ENCODE assay signal across 11 cellular contexts in genomic region chr16:86578499-86579267, GRCh38. TPM values are rescaled to one million over a fixed set of nuclear protein-coding genes. Genes with fewer than 3 reads are reported as not detected.
DNase-seq lines count a peak whose midpoint lies in the region; ATAC-seq and TF ChIP-seq lines count a peak whose summit lies in the region.
"Had no signal": no experiment of that assay in that cellular context is flagged by ENCODE, and none has a peak within 500 bp of the region (broad histone marks: within the 10 kb centered on the region; RNA-seq: fewer than 3 reads in every experiment).

TSS of gene FOXL1 (plus strand) at chr16:86578549. CDS start at chr16:86578724, 175 bp downstream.

- intact Hi-C loops in activated T-helper 1 cell treated with anti-CD3 and anti-CD28 coated beads, Interleukin-12 subunit alpha, Interleukin-12 subunit beta, Interleukin-2, Interleukin-4 antibody, amounts not matched to agents 30 ng/mL and 10 ng/mL and 1 ng/mL, durations not matched to agents 14 hours and 24 hours and 36 hours (cut with micrococcal nuclease): loop anchor here (5.0 kb wide), 1 partner anchor 294 kb away; no protein-coding TSS in a partner anchor
- intact Hi-C loops in heart right ventricle (cut with DNase I) (loop anchor here in 8 of 10 donors (5.0 to 10.0 kb wide), 9 partner anchors 34 to 484 kb away; no protein-coding TSS in a partner anchor), posterior vena cava (cut with DNase I) (loop anchor here in 1 of 2 donors (5.0 kb wide), 1 partner anchor 94 kb away; no protein-coding TSS in a partner anchor), A673 (cut with micrococcal nuclease; ENCODE audit: unreplicated experiment) (loop anchor here (10.0 kb wide), 1 partner anchor 296 kb away; no protein-coding TSS in a partner anchor)

- H3K27me3 ChIP-seq in heart right ventricle: peaks cover 7 to 91% (median 77%) of the 10 kb centered on the region in 7 donors
- H3K27me3 ChIP-seq in A673 (replicated peaks; ENCODE audit: insufficient read depth, low read depth, low read length, poor library complexity): no peaks in the 10 kb centered on the region

- in situ Hi-C loops in GM13976 (cut with MboI; ENCODE audit: low sequenced_read_pairs, unreplicated experiment): no loop called here

- H3K9me3 ChIP-seq in heart right ventricle (no peaks in the 10 kb centered on the region), A673 (ENCODE audit: low read depth, low read length, poor library complexity, severe bottlenecking) (no peaks in the 10 kb centered on the region)

- peak; percentile 75 for DNase-seq in EH (ENCODE audit: low read depth)
- no peak for DNase-seq in activated T-helper 1 cell treated with anti-CD3 and anti-CD28 coated beads, Interleukin-12 subunit alpha, Interleukin-12 subunit beta, Interleukin-2, Interleukin-4 antibody, amounts not matched to agents 30 ng/mL and 10 ng/mL and 1 ng/mL, durations not matched to agents 14 hours and 24 hours and 36 hours (ENCODE audit: low spot score)
- DNase-seq in heart right ventricle: peak in 1 of 2 donors; percentile 69
- peak; percentile 85 for DNase-seq in posterior vena cava (ENCODE audit: low spot score)
- DNase-seq in GM13976 (ENCODE audit: low spot score): no peak
- no peak for DNase-seq in stimulated activated CD4-positive, alpha-beta T cell treated with anti-CD3 and anti-CD28 coated beads, Interleukin-4, amount 100 ng/mL, for 1 hour
- DNase-seq in A673 (ENCODE audit: low spot score): no peak
- DNase-seq: OCI-M1; stimulated activated CD8-positive, alpha-beta memory T cell treated with anti-CD3 and anti-CD28 coated beads, Interleukin-4, amount 100 ng/mL, for 48 hours had no signal

- H3K27ac ChIP-seq in heart right ventricle: peak within 1 kb of the TSS; percentile 56 to 85 (median 74)
- H3K27ac ChIP-seq in A673 (ENCODE audit: low read depth, low read length, poor library complexity, severe bottlenecking): no peak within 1 kb of the TSS

- H3K27ac Mint-ChIP-seq in activated T-helper 1 cell treated with anti-CD3 and anti-CD28 coated beads, Interleukin-12 subunit alpha, Interleukin-12 subunit beta, Interleukin-2, Interleukin-4 antibody, amounts not matched to agents 30 ng/mL and 10 ng/mL and 1 ng/mL, durations not matched to agents 14 hours and 24 hours and 36 hours: no peak within 1 kb of the TSS

- peaks cover 0 to 67% (median 16%) of the 10 kb centered on the region in 9 donors for H3K4me1 ChIP-seq in heart right ventricle
- peaks cover 17% of the 10 kb centered on the region for H3K4me1 ChIP-seq in A673 (ENCODE audit: insufficient read depth, low read length, poor library complexity, severe bottlenecking)

- H3K4me1 Mint-ChIP-seq in activated T-helper 1 cell treated with anti-CD3 and anti-CD28 coated beads, Interleukin-12 subunit alpha, Interleukin-12 subunit beta, Interleukin-2, Interleukin-4 antibody, amounts not matched to agents 30 ng/mL and 10 ng/mL and 1 ng/mL, durations not matched to agents 14 hours and 24 hours and 36 hours (ENCODE audit: low read depth): peaks cover 5% of the 10 kb centered on the region

- no peaks in the 10 kb centered on the region for H3K36me3 Mint-ChIP-seq in activated T-helper 1 cell treated with anti-CD3 and anti-CD28 coated beads, Interleukin-12 subunit alpha, Interleukin-12 subunit beta, Interleukin-2, Interleukin-4 antibody, amounts not matched to agents 30 ng/mL and 10 ng/mL and 1 ng/mL, durations not matched to agents 14 hours and 24 hours and 36 hours (ENCODE audit: low read depth)

- CTCF ChIA-PET in A673 (lab: Charles Lee): no interaction called here

- no TSS peak for BruUV-seq in A673 (replicated peaks; lab: Mats Ljungman, UMichigan)

- peaks cover 52% of the 10 kb centered on the region for H3K27me3 Mint-ChIP-seq in activated T-helper 1 cell treated with anti-CD3 and anti-CD28 coated beads, Interleukin-12 subunit alpha, Interleukin-12 subunit beta, Interleukin-2, Interleukin-4 antibody, amounts not matched to agents 30 ng/mL and 10 ng/mL and 1 ng/mL, durations not matched to agents 14 hours and 24 hours and 36 hours (ENCODE audit: insufficient read depth)

- no peaks in the 10 kb centered on the region for H3K9me3 Mint-ChIP-seq in activated T-helper 1 cell treated with anti-CD3 and anti-CD28 coated beads, Interleukin-12 subunit alpha, Interleukin-12 subunit beta, Interleukin-2, Interleukin-4 antibody, amounts not matched to agents 30 ng/mL and 10 ng/mL and 1 ng/mL, durations not matched to agents 14 hours and 24 hours and 36 hours

- H3K36me3 ChIP-seq in heart right ventricle (no peaks in the 10 kb centered on the region), A673 (ENCODE audit: insufficient read depth, low read length, poor library complexity, severe bottlenecking) (no peaks in the 10 kb centered on the region)

- TF ChIP-seq CTCF in heart right ventricle (IDR thresholded peaks at IDR 0.05): no peak
- TF ChIP-seq CTCF in GM13976 (IDR thresholded peaks at IDR 0.05; ENCODE audit: borderline replicate concordance, control extremely low read depth, extremely low read depth, insufficient read depth, missing control alignments): no peak
- no peak for TF ChIP-seq CTCF in A673 (conservative IDR thresholded peaks at IDR 0.05; ENCODE audit: low read depth, low read length)

- ATAC-seq in heart right ventricle: peak in 6 of 8 donors; percentile 6 to 57 (median 22)
- no peak for ATAC-seq in GM18868 (IDR thresholded peaks at IDR 0.05; ENCODE audit: unreplicated experiment)

- POLR2A ChIA-PET in A673 (lab: Charles Lee; ENCODE audit: low non-redundant PET): no interaction called here

- WGBS in heart right ventricle, 2 donors: 9 to 15% methylated on average over 70 to 73 of the region's 73 CpGs

- peak within 1 kb of the TSS; percentile 47 for H3K4me3 Mint-ChIP-seq in activated T-helper 1 cell treated with anti-CD3 and anti-CD28 coated beads, Interleukin-12 subunit alpha, Interleukin-12 subunit beta, Interleukin-2, Interleukin-4 antibody, amounts not matched to agents 30 ng/mL and 10 ng/mL and 1 ng/mL, durations not matched to agents 14 hours and 24 hours and 36 hours

- peak within 1 kb of the TSS in 9 of 10 donors; percentile 15 to 58 (median 47) for H3K4me3 ChIP-seq in heart right ventricle
- no peak within 1 kb of the TSS for H3K4me3 ChIP-seq in A673 (ENCODE audit: low read depth, low read length, poor library complexity, severe bottlenecking)

RNA-seq across cellular contexts. Expression of gene FOXL1, which starts in this region (rescaled TPM):
- 0.05 TPM in 1 of 2 replicates, not detected in the other for total RNA-seq in activated T-helper 1 cell treated with anti-CD3 and anti-CD28 coated beads, Interleukin-12 subunit alpha, Interleukin-12 subunit beta, Interleukin-2, Interleukin-4 antibody, amounts not matched to agents 30 ng/mL and 10 ng/mL and 1 ng/mL, durations not matched to agents 14 hours and 24 hours and 36 hours
- 1 to 10 TPM in 3 of 10 donors, under 1 TPM in 7; 0.40 to 1.9 (median 0.84) TPM for total RNA-seq in heart right ventricle
- polyA plus RNA-seq in heart right ventricle: under 1 TPM; 0.78 to 0.95 TPM
- total RNA-seq in posterior vena cava: 1 to 10 TPM; 7.5 to 8.9 TPM
- total RNA-seq in A673 (2021): 0.13 and 0.20 TPM in 2 replicates
- total RNA-seq: mononuclear cell had no signal

Comparison
In these comparisons a context has a peak if more than half of its experiments do, and no peak if none do; other contexts are left out.
1. DNase-seq: peak in EH (single experiment) and posterior vena cava (single experiment); none in activated T-helper 1 cell treated with anti-CD3 and anti-CD28 coated beads, Interleukin-12 subunit alpha, Interleukin-12 subunit beta, Interleukin-2, Interleukin-4 antibody, amounts not matched to agents 30 ng/mL and 10 ng/mL and 1 ng/mL, durations not matched to agents 14 hours and 24 hours and 36 hours (single experiment), GM13976 (single experiment), stimulated activated CD4-positive, alpha-beta T cell treated with anti-CD3 and anti-CD28 coated beads, Interleukin-4, amount 100 ng/mL, for 1 hour (single experiment) and A673 (single experiment).